In genomic region chr17:21037117-21037803, GRCh38 we compare ENCODE assay signal across 1 cellular context.
TF ChIP-seq lines count a peak whose summit lies in the region.

No MANE protein-coding gene starts in this region.

TF ChIP-seq in IMR-90, 13 proteins besides CTCF, POLR2A, EP300 and RAD21 (continued from another document):
- TF ChIP-seq ELK1 (IDR thresholded peaks at IDR 0.05; ENCODE audit: borderline replicate concordance, low read depth, low read length), result no peak
- TF ChIP-seq MAZ (IDR thresholded peaks at IDR 0.05; ENCODE audit: borderline replicate concordance, low read depth, low read length), result no peak
- TF ChIP-seq MXI1 (IDR thresholded peaks at IDR 0.05; ENCODE audit: borderline replicate concordance, low read depth, low read length), result no peak
- TF ChIP-seq CHD1 (IDR thresholded peaks at IDR 0.05; ENCODE audit: low read depth, low read length), result no peak
- no peak for TF ChIP-seq SMC3 (IDR thresholded peaks at IDR 0.05; ENCODE audit: low read depth, low read length)
- no peak for TF ChIP-seq FOS (IDR thresholded peaks at IDR 0.05; ENCODE audit: low read depth, low read length)
